ENCODE assay signal across 8 cellular contexts in genomic region chr16:1972490-1972877, GRCh38. TPM values are rescaled to one million over a fixed set of nuclear protein-coding genes. Genes with fewer than 3 reads are reported as not detected.
DNase-seq lines count a peak whose midpoint lies in the region; ATAC-seq and TF ChIP-seq lines count a peak whose summit lies in the region.

No MANE protein-coding gene starts in this region.

- TF ChIP-seq CTCF in GM12865 (IDR thresholded peaks at IDR 0.05; ENCODE audit: insufficient read depth, low read depth, low read length, missing control alignments) = no peak
- TF ChIP-seq CTCF in dorsolateral prefrontal cortex (IDR thresholded peaks at IDR 0.05 in 54 of 56, conservative IDR thresholded peaks at IDR 0.05 in 2 of 56; ENCODE audit: low read depth in 1 of 56, partially characterized antibody in 56 of 56) = no peak

- H3K27ac ChIP-seq in dorsolateral prefrontal cortex = peak overlapping the region in 17 of 59 donors; percentile 77 to 96 (median 88)

- peak overlapping the region in 6 of 10 donors; percentile 28 to 99 (median 99) for H3K27ac Mint-ChIP-seq in naive thymus-derived CD8-positive, alpha-beta T cell

- peak overlapping the region; percentile 89 to 100 (median 97) for H3K4me3 Mint-ChIP-seq in naive thymus-derived CD8-positive, alpha-beta T cell

- H3K27me3 Mint-ChIP-seq in naive thymus-derived CD8-positive, alpha-beta T cell = peaks cover 0 to 5% (median 0%) of the 10 kb centered on the region in 5 donors

- intact Hi-C loops in dorsolateral prefrontal cortex (cut with DNase I) = no loop called here

- no peaks in the 10 kb centered on the region for H3K9me3 Mint-ChIP-seq in naive thymus-derived CD8-positive, alpha-beta T cell

- POLR2A ChIA-PET in naive thymus-derived CD8-positive, alpha-beta T cell (lab: Charles Lee) = interaction anchor here (0.6 to 3.7 kb wide), 21 partner anchors 8 to 1292 kb away, joined by 3 to 43 read pairs (median 6); partner anchors contain the start of genes ATP6V0C, GFER, MLST8 and MSRB1

- DNase-seq in GM12865 (ENCODE audit: low read depth) (no peak), NCI-H69 (lab: John Stamatoyannopoulos, UW) (peak; percentile 47), dorsolateral prefrontal cortex (no peak), activated gamma-delta T cell treated with Interleukin-2 at 50 U/mL for 16 hours (no peak), pons (ENCODE audit: low spot score) (no peak)
- DNase-seq in naive thymus-derived CD8-positive, alpha-beta T cell = peak in 1 of 10 donors; percentile 62
- no peak for DNase-seq in activated CD8-positive, alpha-beta memory T cell treated with anti-CD3 and anti-CD28 coated beads, Interleukin-2, amount 50 U/mL, for 4 hours

- no peak for ATAC-seq in naive thymus-derived CD8-positive, alpha-beta T cell
- ATAC-seq in GM19023 (IDR thresholded peaks at IDR 0.05; ENCODE audit: unreplicated experiment) = no peak

- peaks cover 17 to 30% (median 23%) of the 10 kb centered on the region in 4 donors for H3K4me1 Mint-ChIP-seq in naive thymus-derived CD8-positive, alpha-beta T cell

- peak overlapping the region; percentile 71 for H3K4me3 ChIP-seq in GM12865 (ENCODE audit: low read depth, low read length)
- peak overlapping the region; percentile 69 to 100 (median 98) for H3K4me3 ChIP-seq in dorsolateral prefrontal cortex

- peaks cover 0 to 41% (median 16%) of the 10 kb centered on the region in 3 donors for H3K36me3 Mint-ChIP-seq in naive thymus-derived CD8-positive, alpha-beta T cell

- H3K27me3 ChIP-seq in dorsolateral prefrontal cortex = no peaks in the 10 kb centered on the region

RNA-seq across cellular contexts. Expression of gene TBL3, which starts 0.6 kb away (rescaled TPM):
- total RNA-seq in dorsolateral prefrontal cortex = 10 to 100 TPM; 13.8 to 38.7 (median 23.1) TPM
- total RNA-seq in naive thymus-derived CD8-positive, alpha-beta T cell = 10 to 100 TPM; 30.0 to 33.4 TPM
- polyA plus RNA-seq in naive thymus-derived CD8-positive, alpha-beta T cell = 10 to 100 TPM; 44.6 to 61.8 (median 52.2) TPM

RNA-seq across cellular contexts. Expression of gene RNF151, which starts 5.8 kb away (rescaled TPM):
- under 1 TPM in 1 of 120 experiments, not detected in 119; 0.71 TPM for total RNA-seq in dorsolateral prefrontal cortex
- not detected for total RNA-seq in naive thymus-derived CD8-positive, alpha-beta T cell
- polyA plus RNA-seq in naive thymus-derived CD8-positive, alpha-beta T cell = not detected

RNA-seq across cellular contexts. Expression of gene RPS2, which starts 7.9 kb away (rescaled TPM):
- total RNA-seq in dorsolateral prefrontal cortex = 100 to 1,000 TPM; 252 to 559 (median 351) TPM
- 1,000 to 10,000 TPM; 3,016 to 3,025 TPM for total RNA-seq in naive thymus-derived CD8-positive, alpha-beta T cell
- polyA plus RNA-seq in naive thymus-derived CD8-positive, alpha-beta T cell = 1,000 to 10,000 TPM; 6,506 to 7,644 (median 7,481) TPM

RNA-seq across cellular contexts. Expression of gene NOXO1, which starts 8.8 kb away (rescaled TPM):
- 1 to 10 TPM in 99 of 120 experiments, under 1 TPM in 18, not detected in 3; 0.52 to 4.8 (median 1.7) TPM for total RNA-seq in dorsolateral prefrontal cortex
- 1 to 10 TPM; 1.3 to 2.3 TPM for total RNA-seq in naive thymus-derived CD8-positive, alpha-beta T cell
- not detected for polyA plus RNA-seq in naive thymus-derived CD8-positive, alpha-beta T cell

RNA-seq across cellular contexts. Expression of gene GFER, which starts 11.5 kb away (rescaled TPM):
- 10 to 100 TPM; 14.2 to 39.2 (median 21.8) TPM for total RNA-seq in dorsolateral prefrontal cortex
- 10 to 100 TPM; 15.9 to 22.3 TPM for total RNA-seq in naive thymus-derived CD8-positive, alpha-beta T cell
- 10 to 100 TPM; 21.4 to 30.0 (median 26.3) TPM for polyA plus RNA-seq in naive thymus-derived CD8-positive, alpha-beta T cell

Comparison
In these comparisons a context has a peak if more than half of its experiments do, and no peak if none do; other contexts are left out.
1. RNA of gene RPS2, which starts 7.9 kb away (total RNA-seq): 3,016 to 3,025 TPM in naive thymus-derived CD8-positive, alpha-beta T cell; 252 to 559 TPM in dorsolateral prefrontal cortex; every median in the first group is over 4 times any median in the second.